Comparison of ENCODE assay signal across 14 cellular contexts in genomic region chr16:89373355-89374110, GRCh38.
DNase-seq lines count a peak whose midpoint lies in the region; ATAC-seq and TF ChIP-seq lines count a peak whose summit lies in the region.
"Had no signal": no experiment of that assay in that cellular context is flagged by ENCODE, and none has a peak within 500 bp of the region (broad histone marks: within the 10 kb centered on the region; RNA-seq: fewer than 3 reads in every experiment).

No MANE protein-coding gene starts in this region.

- H3K27ac ChIP-seq in body of pancreas (no peak overlapping the region), right cardiac atrium (ENCODE audit: low read length) (peak overlapping the region; percentile 8)
- H3K27ac ChIP-seq in CD8-positive, alpha-beta T cell (ENCODE audit: low read depth, low read length), result no peak overlapping the region
- H3K27ac ChIP-seq: thyroid gland had no signal

- no peak overlapping the region for H3K4me3 Mint-ChIP-seq in natural killer cell
- no peak overlapping the region for H3K4me3 Mint-ChIP-seq in CD8-positive, alpha-beta T cell
- H3K4me3 Mint-ChIP-seq: activated CD8-positive, alpha-beta T cell treated with anti-CD3 and anti-CD28 coated beads, Interleukin-2, amount 10 ng/mL, durations not matched to agents 7 days and 5 days; central memory CD8-positive, alpha-beta T cell; H9 had no signal

- no peaks in the 10 kb centered on the region for H3K27me3 ChIP-seq in body of pancreas
- H3K27me3 ChIP-seq in right cardiac atrium (ENCODE audit: control insufficient read depth, insufficient read depth), result no peaks in the 10 kb centered on the region
- no peaks in the 10 kb centered on the region for H3K27me3 ChIP-seq in CD8-positive, alpha-beta T cell (ENCODE audit: insufficient read depth, low read length)
- H3K27me3 ChIP-seq: SJCRH30, thyroid gland had no signal

- no peak overlapping the region for H3K27ac Mint-ChIP-seq in natural killer cell
- H3K27ac Mint-ChIP-seq in CD8-positive, alpha-beta T cell, result no peak overlapping the region

- H3K4me3 ChIP-seq in body of pancreas (no peak overlapping the region), right cardiac atrium (ENCODE audit: low read length) (no peak overlapping the region)
- no peak overlapping the region for H3K4me3 ChIP-seq in CD8-positive, alpha-beta T cell (ENCODE audit: low read depth, low read length)
- H3K4me3 ChIP-seq: thyroid gland had no signal

- H3K4me1 Mint-ChIP-seq in natural killer cell, result peaks cover 80 to 85% of the 10 kb centered on the region in 2 donors
- peaks cover 91% of the 10 kb centered on the region for H3K4me1 Mint-ChIP-seq in CD8-positive, alpha-beta T cell (ENCODE audit: low read depth)

- no peaks in the 10 kb centered on the region for H3K27me3 Mint-ChIP-seq in natural killer cell (ENCODE audit: low read depth in 2 of 2)
- no peaks in the 10 kb centered on the region for H3K27me3 Mint-ChIP-seq in CD8-positive, alpha-beta T cell (ENCODE audit: low read depth)
- H3K27me3 Mint-ChIP-seq: central memory CD8-positive, alpha-beta T cell had no signal

- peak; percentile 26 for ATAC-seq in body of pancreas
- ATAC-seq in right cardiac atrium, result peak; percentile 32 to 54
- ATAC-seq in natural killer cell, result no peak
- ATAC-seq in HG03097 (IDR thresholded peaks at IDR 0.05; ENCODE audit: low FRiP score, unreplicated experiment), result no peak
- no peak for ATAC-seq in CD8-positive, alpha-beta T cell
- ATAC-seq: activated CD8-positive, alpha-beta T cell treated with anti-CD3 and anti-CD28 coated beads, Interleukin-2, amount 10 ng/mL, durations not matched to agents 7 days and 5 days had no signal

- WGBS in body of pancreas, 2 donors, result 82 to 87% methylated on average over 31 to 32 of the region's 32 CpGs
- 67% methylated on average over 32 of the region's 32 CpGs for WGBS in right cardiac atrium

- no peaks in the 10 kb centered on the region for H3K9me3 Mint-ChIP-seq in natural killer cell
- peaks cover 3% of the 10 kb centered on the region for H3K9me3 Mint-ChIP-seq in CD8-positive, alpha-beta T cell
- H3K9me3 Mint-ChIP-seq: central memory CD8-positive, alpha-beta T cell; H9 had no signal

- H3K36me3 Mint-ChIP-seq in natural killer cell, result no peaks in the 10 kb centered on the region
- peaks cover 45% of the 10 kb centered on the region for H3K36me3 Mint-ChIP-seq in CD8-positive, alpha-beta T cell

- H3K4me1 ChIP-seq in body of pancreas, result peaks cover 47% of the 10 kb centered on the region
- H3K4me1 ChIP-seq in right cardiac atrium (ENCODE audit: control insufficient read depth, insufficient read depth, low read length), result peaks cover 18% of the 10 kb centered on the region
- peaks cover 72% of the 10 kb centered on the region for H3K4me1 ChIP-seq in CD8-positive, alpha-beta T cell (ENCODE audit: insufficient read depth, low read length)

- intact Hi-C loops in body of pancreas (cut with DNase I), result no loop called here
- intact Hi-C loops in right cardiac atrium (cut with DNase I), result no loop called here
- intact Hi-C loops in natural killer cell (cut with micrococcal nuclease), result no loop called here
- intact Hi-C loops in CD8-positive, alpha-beta T cell (cut with DNase I, micrococcal nuclease), result no loop called here

- CTCF ChIA-PET in CD8-positive, alpha-beta T cell (lab: Charles Lee), result interaction anchor here (1.2 to 1.3 kb wide), 2 partner anchors 12 to 140 kb away, joined by 3 read pairs; no protein-coding TSS in a partner anchor

- TF ChIP-seq POLR2A in body of pancreas (IDR thresholded peaks at IDR 0.05), result no peak

- H3K9me3 ChIP-seq in body of pancreas, result no peaks in the 10 kb centered on the region
- no peaks in the 10 kb centered on the region for H3K9me3 ChIP-seq in right cardiac atrium (ENCODE audit: control insufficient read depth, low read length)
- H3K9me3 ChIP-seq in CD8-positive, alpha-beta T cell (ENCODE audit: low read length), result no peaks in the 10 kb centered on the region
- H3K9me3 ChIP-seq: Caco-2, SJCRH30, thyroid gland had no signal

- TF ChIP-seq CTCF in body of pancreas (IDR thresholded peaks at IDR 0.05), result no peak
- no peak for TF ChIP-seq CTCF in natural killer cell (IDR thresholded peaks at IDR 0.05)
- no peak for TF ChIP-seq CTCF in CD8-positive, alpha-beta T cell (IDR thresholded peaks at IDR 0.05)

- POLR2A ChIA-PET in CD8-positive, alpha-beta T cell (lab: Charles Lee), result no interaction called here

- DNase-seq in COLO829 (ENCODE audit: low spot score) (peak; percentile 6), body of pancreas (peak in 1 of 4 donors; percentile 50), right cardiac atrium (peak in 1 of 3 donors; percentile 30), pons (ENCODE audit: low spot score) (peak; percentile 77), natural killer cell (no peak), cerebellar nuclear complex (lab: John Stamatoyannopoulos, UW) (no peak)
- no peak for DNase-seq in CD8-positive, alpha-beta T cell
- DNase-seq: activated CD8-positive, alpha-beta T cell treated with anti-CD3 and anti-CD28 coated beads, Interleukin-2, amount 10 ng/mL, durations not matched to agents 7 days and 5 days; thyroid gland had no signal

- no peaks in the 10 kb centered on the region for H3K36me3 ChIP-seq in body of pancreas (replicated peaks in 1 of 2; ENCODE audit: insufficient read depth in 1 of 2, low read depth in 2 of 2)
- H3K36me3 ChIP-seq in CD8-positive, alpha-beta T cell (ENCODE audit: insufficient read depth, low read length), result no peaks in the 10 kb centered on the region
- H3K36me3 ChIP-seq: SJCRH30, thyroid gland had no signal

Comparison
In these comparisons a context has a peak if more than half of its experiments do, and no peak if none do; other contexts are left out.
1. DNase-seq: peak in COLO829 (single experiment) and pons (single experiment); none in natural killer cell (single experiment), CD8-positive, alpha-beta T cell (0 of 7) and cerebellar nuclear complex (0 of 2).
2. ATAC-seq: peak in body of pancreas (single experiment) and right cardiac atrium (2 of 2); none in natural killer cell (0 of 3), HG03097 (single experiment) and CD8-positive, alpha-beta T cell (single experiment).